ENCODE assay signal across 19 cellular contexts in the genomic region with DNA sequence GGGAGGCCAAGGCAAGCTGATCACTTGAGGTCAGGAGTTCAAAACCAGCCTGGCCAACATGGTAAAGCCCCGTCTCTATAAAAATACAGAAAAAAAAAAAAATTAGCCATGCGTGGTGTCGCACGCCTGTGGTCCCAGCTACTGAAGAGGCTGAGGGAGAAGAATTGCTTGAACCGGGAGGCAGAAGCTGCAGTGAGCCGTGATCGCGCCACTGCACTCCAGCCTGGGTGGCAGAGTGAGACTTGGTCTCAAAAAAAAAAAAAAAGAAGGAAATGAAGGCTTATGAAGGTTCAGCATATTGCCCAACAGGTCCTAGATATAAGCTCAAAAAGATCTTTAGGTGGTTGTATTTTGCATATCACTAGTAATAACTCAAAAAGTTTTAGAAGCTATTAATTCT. TPM values are rescaled to one million over a fixed set of nuclear protein-coding genes. Genes with fewer than 3 reads are reported as not detected.
DNase-seq lines count a peak whose midpoint lies in the region; ATAC-seq and TF ChIP-seq lines count a peak whose summit lies in the region.
"Had no signal": no experiment of that assay in that cellular context is flagged by ENCODE, and none has a peak within 500 bp of the region (broad histone marks: within the 10 kb centered on the region; RNA-seq: fewer than 3 reads in every experiment).

No MANE protein-coding gene starts in this region.

- ATAC-seq in activated naive CD4-positive, alpha-beta T cell treated with anti-CD3 and anti-CD28 coated beads, Interleukin-2, amount 50 U/mL, for 72 hours = no peak
- ATAC-seq in T-helper 17 cell (no peak), GM21526 (IDR thresholded peaks at IDR 0.05; ENCODE audit: low FRiP score, unreplicated experiment) (no peak)
- ATAC-seq: HCT116, PC-3, Right ventricle myocardium inferior had no signal

- H3K36me3 ChIP-seq in thyroid gland (peaks cover 0 to 3% of the 10 kb centered on the region in 2 donors), WERI-Rb-1 (no peaks in the 10 kb centered on the region)
- peaks cover 3% of the 10 kb centered on the region for H3K36me3 ChIP-seq in CD8-positive, alpha-beta memory T cell (ENCODE audit: insufficient read depth, low read length)

- no peak overlapping the region for H3K4me3 Mint-ChIP-seq in T-helper 17 cell
- H3K4me3 Mint-ChIP-seq in CD8-positive, alpha-beta memory T cell = no peak overlapping the region

- H3K9me3 ChIP-seq in T-helper 17 cell (ENCODE audit: control insufficient read depth, low read length, poor library complexity, severe bottlenecking) = no peaks in the 10 kb centered on the region
- H3K9me3 ChIP-seq in thyroid gland = no peaks in the 10 kb centered on the region
- no peaks in the 10 kb centered on the region for H3K9me3 ChIP-seq in CD8-positive, alpha-beta memory T cell (ENCODE audit: low read length)
- no peaks in the 10 kb centered on the region for H3K9me3 ChIP-seq in WERI-Rb-1 (ENCODE audit: severe bottlenecking)

- peak overlapping the region; percentile 36 to 81 for H3K27ac Mint-ChIP-seq in activated naive CD4-positive, alpha-beta T cell treated with anti-CD3 and anti-CD28 coated beads, Interleukin-2, amount 50 U/mL, for 72 hours
- peak overlapping the region; percentile 37 for H3K27ac Mint-ChIP-seq in T-helper 17 cell
- peak overlapping the region in 1 of 8 donors; percentile 17 for H3K27ac Mint-ChIP-seq in CD8-positive, alpha-beta memory T cell

- H3K27ac ChIP-seq in thyroid gland (no peak overlapping the region), WERI-Rb-1 (no peak overlapping the region)
- no peak overlapping the region for H3K27ac ChIP-seq in CD8-positive, alpha-beta memory T cell (ENCODE audit: low read depth, low read length)

- peaks cover 8 to 10% of the 10 kb centered on the region in 2 donors for H3K4me1 ChIP-seq in thyroid gland
- no peaks in the 10 kb centered on the region for H3K4me1 ChIP-seq in CD8-positive, alpha-beta memory T cell (ENCODE audit: insufficient read depth, low read length)

- 49 to 51% methylated on average over 8 of the region's 8 CpGs for WGBS in thyroid gland, 2 donors

- POLR2A ChIA-PET in CD8-positive, alpha-beta memory T cell (lab: Charles Lee) = interaction anchor here (1.0 kb wide), 1 partner anchor 20 kb away, joined by 7 read pairs; a partner anchor contains a TSS

- H3K27me3 Mint-ChIP-seq in T-helper 17 cell = no peaks in the 10 kb centered on the region
- no peaks in the 10 kb centered on the region for H3K27me3 Mint-ChIP-seq in CD8-positive, alpha-beta memory T cell

- TF ChIP-seq POLR2A in thyroid gland (IDR thresholded peaks at IDR 0.05) = no peak

- H3K4me1 Mint-ChIP-seq in T-helper 17 cell = peaks cover 24% of the 10 kb centered on the region
- peaks cover 31 to 56% (median 42%) of the 10 kb centered on the region in 3 donors for H3K4me1 Mint-ChIP-seq in CD8-positive, alpha-beta memory T cell

- CTCF ChIA-PET in CD8-positive, alpha-beta memory T cell (lab: Charles Lee) = interaction anchor here (0.8 to 1.4 kb wide), 2 partner anchors 10 to 21 kb away, joined by 3 to 6 read pairs; no protein-coding TSS in a partner anchor

- H3K4me3 ChIP-seq in GM12865 (ENCODE audit: low read depth, low read length) (no peak overlapping the region), thyroid gland (replicated peaks in 1 of 3) (no peak overlapping the region), WERI-Rb-1 (ENCODE audit: low read depth, low read length) (no peak overlapping the region)
- H3K4me3 ChIP-seq in CD8-positive, alpha-beta memory T cell (ENCODE audit: low read length) = no peak overlapping the region

- TF ChIP-seq CTCF in GM12865 (IDR thresholded peaks at IDR 0.05; ENCODE audit: insufficient read depth, low read depth, low read length, missing control alignments) = no peak
- TF ChIP-seq CTCF in thyroid gland (IDR thresholded peaks at IDR 0.05) = no peak
- TF ChIP-seq CTCF in WERI-Rb-1 (IDR thresholded peaks at IDR 0.05; ENCODE audit: low read depth, low read length) = no peak

- no peak for DNase-seq in activated naive CD4-positive, alpha-beta T cell treated with anti-CD3 and anti-CD28 coated beads, Interleukin-2, amount 50 U/mL, for 72 hours (ENCODE audit: low spot score in 2 of 2)
- DNase-seq in activated naive CD4-positive, alpha-beta T cell treated with anti-CD3 and anti-CD28 coated beads, Interleukin-2, amount 50 U/mL, for 16 hours = no peak
- DNase-seq in GM12865 (ENCODE audit: low read depth) (peak; percentile 30), T-helper 17 cell (no peak), thyroid gland (peak; percentile 21 to 35), WERI-Rb-1 (no peak)
- DNase-seq in CD8-positive, alpha-beta memory T cell = no peak
- DNase-seq: IMR-90, KG1, NCI-H1105 treated with DMSO at 0.1 percent for 48 hours, NCI-H2029, NCI-H446, NCI-H524 treated with DMSO at 0.1 percent for 48 hours, NCI-H774, PC-3, T-helper 1 cell had no signal

- no peaks in the 10 kb centered on the region for H3K9me3 Mint-ChIP-seq in activated naive CD4-positive, alpha-beta T cell treated with anti-CD3 and anti-CD28 coated beads, Interleukin-2, amount 50 U/mL, for 72 hours
- H3K9me3 Mint-ChIP-seq in CD8-positive, alpha-beta memory T cell = no peaks in the 10 kb centered on the region

- no peaks in the 10 kb centered on the region for H3K36me3 Mint-ChIP-seq in activated naive CD4-positive, alpha-beta T cell treated with anti-CD3 and anti-CD28 coated beads, Interleukin-2, amount 50 U/mL, for 72 hours
- no peaks in the 10 kb centered on the region for H3K36me3 Mint-ChIP-seq in T-helper 17 cell (ENCODE audit: low read depth)
- peaks cover 4 to 23% (median 5%) of the 10 kb centered on the region in 3 donors for H3K36me3 Mint-ChIP-seq in CD8-positive, alpha-beta memory T cell

- H3K27me3 ChIP-seq in thyroid gland = no peaks in the 10 kb centered on the region
- no peaks in the 10 kb centered on the region for H3K27me3 ChIP-seq in CD8-positive, alpha-beta memory T cell (ENCODE audit: insufficient read depth, low read length, poor library complexity, severe bottlenecking)
- no peaks in the 10 kb centered on the region for H3K27me3 ChIP-seq in WERI-Rb-1 (ENCODE audit: insufficient read depth, low read depth, severe bottlenecking)

- intact Hi-C loops in thyroid gland (cut with DNase I) = no loop called here

RNA-seq across cellular contexts. Expression of a gene that starts 10.2 kb away (rescaled TPM):
- 10 to 100 TPM; 14.5 to 26.9 TPM for total RNA-seq in activated naive CD4-positive, alpha-beta T cell treated with anti-CD3 and anti-CD28 coated beads, Interleukin-2, amount 50 U/mL, for 72 hours
- 10 to 100 TPM; 30.7 to 32.8 TPM for total RNA-seq in T-helper 17 cell
- total RNA-seq in thyroid gland = 100 to 1,000 TPM in 2 of 4 donors, 10 to 100 TPM in 2; 78.7 to 106 (median 98.4) TPM
- 10 to 100 TPM; 41.9 to 42.1 TPM for total RNA-seq in CD8-positive, alpha-beta memory T cell
- polyA plus RNA-seq in CD8-positive, alpha-beta memory T cell = 21.5 TPM

RNA-seq across cellular contexts. Expression of a gene that starts 20.3 kb away (rescaled TPM):
- total RNA-seq in activated naive CD4-positive, alpha-beta T cell treated with anti-CD3 and anti-CD28 coated beads, Interleukin-2, amount 50 U/mL, for 72 hours = 10 to 100 TPM; 48.9 to 67.7 TPM
- total RNA-seq in T-helper 17 cell (10 to 100 TPM; 29.1 to 36.9 TPM), thyroid gland (100 to 1,000 TPM; 155 to 232 (median 209) TPM)
- total RNA-seq in CD8-positive, alpha-beta memory T cell = 10 to 100 TPM; 46.5 to 48.5 TPM
- 48.4 TPM for polyA plus RNA-seq in CD8-positive, alpha-beta memory T cell

RNA-seq across cellular contexts. Expression of a gene that starts 46.7 kb away (rescaled TPM):
- total RNA-seq in activated naive CD4-positive, alpha-beta T cell treated with anti-CD3 and anti-CD28 coated beads, Interleukin-2, amount 50 U/mL, for 72 hours = 1 to 10 TPM; 6.3 to 9.4 TPM
- total RNA-seq in T-helper 17 cell (1 to 10 TPM; 2.5 to 3.3 TPM), thyroid gland (10 to 100 TPM; 42.8 to 96.0 (median 74.6) TPM)
- total RNA-seq in CD8-positive, alpha-beta memory T cell = 10 to 100 TPM; 13.9 to 16.0 TPM
- 39.5 TPM for polyA plus RNA-seq in CD8-positive, alpha-beta memory T cell

Comparison
In these comparisons a context has a peak if more than half of its experiments do, and no peak if none do; other contexts are left out.
1. DNase-seq: peak in GM12865 (single experiment) and thyroid gland (2 of 2); none in activated naive CD4-positive, alpha-beta T cell treated with anti-CD3 and anti-CD28 coated beads, Interleukin-2, amount 50 U/mL, for 72 hours (0 of 2), activated naive CD4-positive, alpha-beta T cell treated with anti-CD3 and anti-CD28 coated beads, Interleukin-2, amount 50 U/mL, for 16 hours (single experiment), T-helper 17 cell (0 of 3), CD8-positive, alpha-beta memory T cell (0 of 5) and WERI-Rb-1 (single experiment).